ENCODE assay signal across 23 cellular contexts in genomic region chr9:129594632-129595031, GRCh38. TPM values are rescaled to one million over a fixed set of nuclear protein-coding genes. Genes with fewer than 3 reads are reported as not detected.
"Had no signal": no experiment of that assay in that cellular context is flagged by ENCODE, and none has a peak within 500 bp of the region (broad histone marks: within the 10 kb centered on the region; RNA-seq: fewer than 3 reads in every experiment).

No MANE protein-coding gene starts in this region.

- ATAC-seq: activated CD8-positive, alpha-beta T cell treated with anti-CD3 and anti-CD28 coated beads, Interleukin-2, amount 10 ng/mL, durations not matched to agents 7 days and 5 days; stimulated activated effector memory CD8-positive, alpha-beta T cell treated with anti-CD3 and anti-CD28 coated beads, Interleukin-12 subunit alpha, Interleukin-12 subunit beta, amount 100 ng/mL, for 72 hours; upper lobe of right lung had no signal

- H3K27ac Mint-ChIP-seq: activated CD4-positive, alpha-beta T cell treated with anti-CD3 and anti-CD28 coated beads, Interleukin-2, amount 10 ng/mL, durations not matched to agents 7 days and 5 days; activated CD8-positive, alpha-beta T cell treated with anti-CD3 and anti-CD28 coated beads, Interleukin-2, amount 10 ng/mL, durations not matched to agents 7 days and 5 days; activated naive CD4-positive, alpha-beta T cell treated with anti-CD3 and anti-CD28 coated beads for 36 hours; activated T-cell treated with anti-CD3 and anti-CD28 coated beads, Interleukin-2, amount 50 U/mL, for 24 hours; activated T-helper 2 cell treated with anti-CD3 and anti-CD28 coated beads, Interferon-gamma antibody, Interleukin-2, Interleukin-4, amounts not matched to agents 10 μg/mL and 5 μg/mL and 100 μg/mL, durations not matched to agents 14 hours and 24 hours and 36 hours; naive B cell had no signal

- H3K4me3 ChIP-seq: colonic mucosa, lung, sigmoid colon, testis, upper lobe of right lung had no signal

- H3K36me3 Mint-ChIP-seq: naive B cell had no signal

- H3K9me3 ChIP-seq: colonic mucosa, neutrophil, sigmoid colon, testis, upper lobe of right lung had no signal

- H3K27ac ChIP-seq: brain microvascular endothelial cell, colonic mucosa, neutrophil, testis, upper lobe of right lung had no signal

- H3K4me3 Mint-ChIP-seq: activated CD4-positive, alpha-beta T cell treated with anti-CD3 and anti-CD28 coated beads, Interleukin-2, amount 10 ng/mL, durations not matched to agents 7 days and 5 days; activated CD8-positive, alpha-beta T cell treated with anti-CD3 and anti-CD28 coated beads, Interleukin-2, amount 10 ng/mL, durations not matched to agents 7 days and 5 days; activated naive CD4-positive, alpha-beta T cell treated with anti-CD3 and anti-CD28 coated beads for 36 hours; activated T-cell treated with anti-CD3 and anti-CD28 coated beads, Interleukin-2, amount 50 U/mL, for 24 hours; central memory CD8-positive, alpha-beta T cell had no signal

- DNase-seq: activated CD4-positive, alpha-beta T cell treated with anti-CD3 and anti-CD28 coated beads, Interleukin-2, amount 10 ng/mL, durations not matched to agents 7 days and 5 days; activated CD8-positive, alpha-beta T cell treated with anti-CD3 and anti-CD28 coated beads, Interleukin-2, amount 10 ng/mL, durations not matched to agents 7 days and 5 days; activated naive CD4-positive, alpha-beta T cell treated with anti-CD3 and anti-CD28 coated beads for 36 hours; activated T-cell treated with anti-CD3 and anti-CD28 coated beads, Interleukin-2, amount 50 U/mL, for 24 hours; anterior cingulate cortex; brain microvascular endothelial cell; colonic mucosa; head of caudate nucleus; naive B cell; sigmoid colon; stimulated activated CD4-positive, alpha-beta T cell treated with anti-CD3 and anti-CD28 coated beads, Interleukin-4, amount 100 ng/mL, for 24 hours; T1000; testis; upper lobe of right lung had no signal

- H3K9me3 Mint-ChIP-seq: activated CD4-positive, alpha-beta T cell treated with anti-CD3 and anti-CD28 coated beads, Interleukin-2, amount 10 ng/mL, durations not matched to agents 7 days and 5 days; activated naive CD4-positive, alpha-beta T cell treated with anti-CD3 and anti-CD28 coated beads for 36 hours; activated T-cell treated with anti-CD3 and anti-CD28 coated beads, Interleukin-2, amount 50 U/mL, for 24 hours; activated T-helper 2 cell treated with anti-CD3 and anti-CD28 coated beads, Interferon-gamma antibody, Interleukin-2, Interleukin-4, amounts not matched to agents 10 μg/mL and 5 μg/mL and 100 μg/mL, durations not matched to agents 14 hours and 24 hours and 36 hours; central memory CD8-positive, alpha-beta T cell; naive B cell; stimulated activated effector memory CD8-positive, alpha-beta T cell treated with anti-CD3 and anti-CD28 coated beads, Interleukin-12 subunit alpha, Interleukin-12 subunit beta, amount 100 ng/mL, for 72 hours had no signal

- H3K36me3 ChIP-seq: brain microvascular endothelial cell, colonic mucosa, neutrophil, sigmoid colon, upper lobe of right lung had no signal

- H3K27me3 ChIP-seq: brain microvascular endothelial cell, colonic mucosa, sigmoid colon, testis, upper lobe of right lung had no signal

RNA-seq across cellular contexts. Expression of gene C9orf50, which starts 26.3 kb away (rescaled TPM):
- total RNA-seq: activated CD4-positive, alpha-beta T cell treated with anti-CD3 and anti-CD28 coated beads, Interleukin-2, amount 10 ng/mL, durations not matched to agents 7 days and 5 days; activated CD8-positive, alpha-beta T cell treated with anti-CD3 and anti-CD28 coated beads, Interleukin-2, amount 10 ng/mL, durations not matched to agents 7 days and 5 days; activated naive CD4-positive, alpha-beta T cell treated with anti-CD3 and anti-CD28 coated beads for 36 hours; activated T-helper 2 cell treated with anti-CD3 and anti-CD28 coated beads, Interferon-gamma antibody, Interleukin-2, Interleukin-4, amounts not matched to agents 10 μg/mL and 5 μg/mL and 100 μg/mL, durations not matched to agents 14 hours and 24 hours and 36 hours; colonic mucosa; frontal cortex; mononuclear cell; T-helper 1 cell treated with Interleukin-12 subunit alpha and Interleukin-12 subunit beta and Interleukin-4 antibody, amounts not matched to agents 30 ng/mL and 1 ng/mL, for 36 hours; upper lobe of right lung had no signal
- polyA plus RNA-seq: keratinocyte, lung had no signal
